Comparison of ENCODE assay signal across 8 cellular contexts in genomic region chr1:156664046-156664948, GRCh38. TPM values are rescaled to one million over a fixed set of nuclear protein-coding genes. Genes with fewer than 3 reads are reported as not detected.
DNase-seq lines count a peak whose midpoint lies in the region; ATAC-seq and TF ChIP-seq lines count a peak whose summit lies in the region.

No MANE protein-coding gene starts in this region.

- H3K4me1 ChIP-seq in OCI-LY7 (ENCODE audit: insufficient read depth, low read length, poor library complexity, severe bottlenecking) (peaks cover 60% of the 10 kb centered on the region), psoas muscle (peaks cover 95% of the 10 kb centered on the region)

- peak overlapping the region; percentile 52 for H3K4me2 ChIP-seq in OCI-LY7 (ENCODE audit: low read length)

- H3K36me3 ChIP-seq in OCI-LY7 (ENCODE audit: insufficient read depth, low read length) (no peaks in the 10 kb centered on the region), psoas muscle (ENCODE audit: insufficient read depth in 1 of 2, low read depth in 1 of 2) (no peaks in the 10 kb centered on the region)

- intact Hi-C loops in OCI-LY7 (cut with micrococcal nuclease; ENCODE audit: unreplicated experiment) (no loop called here), Right ventricle myocardium superior (cut with DNase I) (no loop called here), psoas muscle (cut with DNase I) (no loop called here)

- no peaks in the 10 kb centered on the region for H3K27me3 ChIP-seq in psoas muscle (ENCODE audit: insufficient read depth in 3 of 3, low read length in 2 of 3)

- H2AFZ ChIP-seq in OCI-LY7 (ENCODE audit: low read length): no peak overlapping the region

- H4K20me1 ChIP-seq in OCI-LY7 (ENCODE audit: insufficient read depth, low read length): peaks cover 4% of the 10 kb centered on the region; the same call in 1 of the 2 replicates

- no peak overlapping the region for H3K27ac ChIP-seq in OCI-LY7 (ENCODE audit: low read depth, low read length, poor library complexity, severe bottlenecking)
- H3K27ac ChIP-seq in psoas muscle: peak overlapping the region; percentile 99

- H3K9me2 ChIP-seq in OCI-LY7 (ENCODE audit: insufficient read depth, low read length): no peaks in the 10 kb centered on the region

- H3K4me3 ChIP-seq in OCI-LY7 (ENCODE audit: low read depth, low read length, poor library complexity, severe bottlenecking): no peak overlapping the region
- peak overlapping the region; percentile 30 for H3K4me3 ChIP-seq in psoas muscle

- TF ChIP-seq CTCF in OCI-LY7 (conservative IDR thresholded peaks at IDR 0.05; ENCODE audit: low read length) (no peak), psoas muscle (IDR thresholded peaks at IDR 0.05) (no peak)

- CTCF ChIA-PET in OCI-LY7 (lab: Charles Lee; ENCODE audit: unreplicated experiment): no interaction called here

- DNase-seq in DMS79 treated with DMSO at 0.1 percent for 48 hours (lab: John Stamatoyannopoulos, UW) (peak; percentile 58), OCI-LY7 (ENCODE audit: low spot score) (no peak), Right ventricle myocardium superior (peak; percentile 34), psoas muscle (peak in 1 of 2 donors; percentile 46), T-helper 2 cell (no peak)
- DNase-seq in NK-92 treated with Interleukin-12 subunit alpha and Interleukin-12 subunit beta, amount 100 ng/mL, for 24 hours (lab: John Stamatoyannopoulos, UW): no peak

- no TSS peak for BruUV-seq in OCI-LY7 (replicated peaks; lab: Mats Ljungman, UMichigan)

- no peak for ATAC-seq in Right ventricle myocardium superior (ENCODE audit: poor library complexity)
- peak in 2 of 4 donors; percentile 32 to 34 for ATAC-seq in psoas muscle
- ATAC-seq in GM21367 (IDR thresholded peaks at IDR 0.05; ENCODE audit: unreplicated experiment): no peak
- ATAC-seq in HG03354 (IDR thresholded peaks at IDR 0.05; ENCODE audit: poor library complexity, severe bottlenecking, unreplicated experiment): no peak

- H3K79me2 ChIP-seq in OCI-LY7 (ENCODE audit: insufficient read depth, low read depth, low read length): no peaks in the 10 kb centered on the region

- POLR2A ChIA-PET in OCI-LY7 (lab: Charles Lee): no interaction called here

- H3K9me3 ChIP-seq in OCI-LY7 (ENCODE audit: low read length) (no peaks in the 10 kb centered on the region), psoas muscle (no peaks in the 10 kb centered on the region)

- WGBS in psoas muscle, 3 donors: 25 to 27% (median 26%) methylated on average over 8 of the region's 8 CpGs

RNA-seq across cellular contexts. Expression of gene NES, which starts 12.9 kb away (rescaled TPM):
- not detected in 2 replicates for total RNA-seq in OCI-LY7 (2014; rRNA removed; shearing (Covaris generic))
- total RNA-seq in OCI-LY7 (2022) (not detected in 2 replicates), Right ventricle myocardium superior (103 TPM), psoas muscle (100 to 1,000 TPM in 1 of 4 donors, 10 to 100 TPM in 3; 40.5 to 581 (median 80.2) TPM)
- polyA plus RNA-seq in psoas muscle: 10 to 100 TPM; 12.3 to 23.8 (median 17.2) TPM

RNA-seq across cellular contexts. Expression of gene BCAN, which starts 22.4 kb away (rescaled TPM):
- 0.44 TPM in 1 of 2 replicates, not detected in the other for total RNA-seq in OCI-LY7 (2014; rRNA removed; shearing (Covaris generic))
- total RNA-seq in OCI-LY7 (2022): not detected in 2 replicates
- 0.46 TPM for total RNA-seq in Right ventricle myocardium superior
- total RNA-seq in psoas muscle: under 1 TPM in 2 of 4 donors, not detected in 2; 0.27 to 0.36 TPM
- under 1 TPM in 2 of 3 donors, not detected in 1; 0.06 to 0.08 TPM for polyA plus RNA-seq in psoas muscle

RNA-seq across cellular contexts. Expression of gene CRABP2, which starts 41.1 kb away (rescaled TPM):
- 1.4 and 2.8 TPM in 2 replicates for total RNA-seq in OCI-LY7 (2014; rRNA removed; shearing (Covaris generic))
- total RNA-seq in OCI-LY7 (2022): 1.5 and 2.1 TPM in 2 replicates
- 0.59 TPM for total RNA-seq in Right ventricle myocardium superior
- 1 to 10 TPM in 2 of 4 donors, under 1 TPM in 1, not detected in 1; 0.71 to 1.7 (median 1.6) TPM for total RNA-seq in psoas muscle
- polyA plus RNA-seq in psoas muscle: under 1 TPM; 0.13 to 0.57 (median 0.53) TPM

RNA-seq across cellular contexts. Expression of gene HAPLN2, which starts 45.1 kb away (rescaled TPM):
- 0.41 and 0.62 TPM in 2 replicates for total RNA-seq in OCI-LY7 (2014; rRNA removed; shearing (Covaris generic))
- total RNA-seq in OCI-LY7 (2022): 1.1 and 1.4 TPM in 2 replicates
- 1.6 TPM for total RNA-seq in Right ventricle myocardium superior
- 1 to 10 TPM in 1 of 4 donors, under 1 TPM in 3; 0.28 to 2.2 (median 0.58) TPM for total RNA-seq in psoas muscle
- under 1 TPM; 0.56 to 0.79 (median 0.61) TPM for polyA plus RNA-seq in psoas muscle

Comparison
In these comparisons a context has a peak if more than half of its experiments do, and no peak if none do; other contexts are left out.
1. DNase-seq: peak in DMS79 treated with DMSO at 0.1 percent for 48 hours (single experiment) and Right ventricle myocardium superior (single experiment); none in OCI-LY7 (single experiment), T-helper 2 cell (0 of 5) and NK-92 treated with Interleukin-12 subunit alpha and Interleukin-12 subunit beta, amount 100 ng/mL, for 24 hours (single experiment).
2. RNA of gene NES, which starts 12.9 kb away (total RNA-seq): 103 TPM in Right ventricle myocardium superior (single experiment) and 40.5 to 581 TPM in psoas muscle; not detected in OCI-LY7; every median in the first group is over 10 times any median in the second.